In genomic region chr18:8562914-8563313, GRCh38 we compare ENCODE assay signal across 21 cellular contexts.
"Had no signal": no experiment of that assay in that cellular context is flagged by ENCODE, and none has a peak within 500 bp of the region (broad histone marks: within the 10 kb centered on the region; RNA-seq: fewer than 3 reads in every experiment).

No MANE protein-coding gene starts in this region.

- H3K27me3 Mint-ChIP-seq: activated CD4-positive, alpha-beta T cell treated with anti-CD3 and anti-CD28 coated beads, Interleukin-2, amount 10 ng/mL, durations not matched to agents 24 days and 14 days; stimulated activated memory B cell treated with anti-CD40 and anti-IgM and Interleukin-4, amounts not matched to agents 10 μg/mL and 1 μg/mL and 100 μg/mL, for 72 hours had no signal

- H3K9me3 Mint-ChIP-seq: activated CD4-positive, alpha-beta T cell treated with anti-CD3 and anti-CD28 coated beads, Interleukin-2, amount 10 ng/mL, durations not matched to agents 24 days and 14 days; central memory CD8-positive, alpha-beta T cell; natural killer cell had no signal

- H3K4me2 ChIP-seq: hepatocyte, smooth muscle cell had no signal

- H3K79me2 ChIP-seq: hepatocyte had no signal

- H3K4me3 Mint-ChIP-seq: activated CD4-positive, alpha-beta T cell treated with anti-CD3 and anti-CD28 coated beads, Interleukin-2, amount 10 ng/mL, durations not matched to agents 24 days and 14 days; activated CD8-positive, alpha-beta T cell treated with anti-CD3 and anti-CD28 coated beads, Interleukin-2, amount 10 ng/mL, durations not matched to agents 7 days and 5 days; central memory CD8-positive, alpha-beta T cell; natural killer cell; stimulated activated memory B cell treated with anti-CD40 and anti-IgM and Interleukin-4, amounts not matched to agents 10 μg/mL and 1 μg/mL and 100 μg/mL, for 72 hours had no signal

- H2AFZ ChIP-seq: hepatocyte had no signal

- H3K36me3 ChIP-seq: brain microvascular endothelial cell, esophagus muscularis mucosa, neutrophil, pancreas had no signal

- H3K4me1 Mint-ChIP-seq: activated CD4-positive, alpha-beta T cell treated with anti-CD3 and anti-CD28 coated beads, Interleukin-2, amount 10 ng/mL, durations not matched to agents 24 days and 14 days; central memory CD8-positive, alpha-beta T cell; natural killer cell; stimulated activated memory B cell treated with anti-CD40 and anti-IgM and Interleukin-4, amounts not matched to agents 10 μg/mL and 1 μg/mL and 100 μg/mL, for 72 hours had no signal

- ATAC-seq: activated CD8-positive, alpha-beta T cell treated with anti-CD3 and anti-CD28 coated beads, Interleukin-2, amount 10 ng/mL, durations not matched to agents 7 days and 5 days; natural killer cell; pancreas; sciatic nerve; stimulated activated memory B cell treated with anti-CD40 and anti-IgM and Interleukin-4, amounts not matched to agents 10 μg/mL and 1 μg/mL and 100 μg/mL, for 72 hours had no signal

- H3K36me3 Mint-ChIP-seq: natural killer cell; stimulated activated memory B cell treated with anti-CD40 and anti-IgM and Interleukin-4, amounts not matched to agents 10 μg/mL and 1 μg/mL and 100 μg/mL, for 72 hours had no signal

- H3K27ac Mint-ChIP-seq: activated CD4-positive, alpha-beta T cell treated with anti-CD3 and anti-CD28 coated beads, Interleukin-2, amount 10 ng/mL, durations not matched to agents 24 days and 14 days; activated CD8-positive, alpha-beta T cell treated with anti-CD3 and anti-CD28 coated beads, Interleukin-2, amount 10 ng/mL, durations not matched to agents 7 days and 5 days; natural killer cell; stimulated activated memory B cell treated with anti-CD40 and anti-IgM and Interleukin-4, amounts not matched to agents 10 μg/mL and 1 μg/mL and 100 μg/mL, for 72 hours had no signal

- H3K27me3 ChIP-seq: brain microvascular endothelial cell, esophagus muscularis mucosa, hepatocyte, neutrophil, pancreas had no signal

- H3K27ac ChIP-seq: brain microvascular endothelial cell, esophagus muscularis mucosa, hepatocyte, neutrophil, pancreas had no signal

- H3K4me3 ChIP-seq: esophagus muscularis mucosa, hepatocyte, lung, pancreas, smooth muscle cell had no signal

- H3K9me3 ChIP-seq: esophagus muscularis mucosa, neutrophil, pancreas had no signal

- H3K4me1 ChIP-seq: pancreas had no signal

- DNase-seq: activated CD4-positive, alpha-beta T cell treated with anti-CD3 and anti-CD28 coated beads, Interleukin-2, amount 10 ng/mL, durations not matched to agents 24 days and 14 days; activated CD8-positive, alpha-beta memory T cell treated with anti-CD3 and anti-CD28 coated beads, Interleukin-2, amount 50 U/mL, for 4 hours; activated CD8-positive, alpha-beta T cell treated with anti-CD3 and anti-CD28 coated beads, Interleukin-2, amount 10 ng/mL, durations not matched to agents 7 days and 5 days; activated effector memory CD4-positive, alpha-beta T cell treated with anti-CD3 and anti-CD28 coated beads, Interleukin-2, amount 50 U/mL, for 16 hours; activated naive CD4-positive, alpha-beta T cell treated with anti-CD3 and anti-CD28 coated beads, Interleukin-2, amount 50 U/mL, for 16 hours; activated T-cell treated with anti-CD3 and anti-CD28 coated beads, Interleukin-2, amount 50 U/mL, for 48 hours; aorta; brain microvascular endothelial cell; cortex of kidney; effector CD4-positive, alpha-beta T cell; natural killer cell; pancreas; stimulated activated CD4-positive, alpha-beta T cell treated with anti-CD3 and anti-CD28 coated beads, Interleukin-4, amount 100 ng/mL, for 24 hours had no signal
